ENCODE assay signal across 34 cellular contexts in the genomic region with DNA sequence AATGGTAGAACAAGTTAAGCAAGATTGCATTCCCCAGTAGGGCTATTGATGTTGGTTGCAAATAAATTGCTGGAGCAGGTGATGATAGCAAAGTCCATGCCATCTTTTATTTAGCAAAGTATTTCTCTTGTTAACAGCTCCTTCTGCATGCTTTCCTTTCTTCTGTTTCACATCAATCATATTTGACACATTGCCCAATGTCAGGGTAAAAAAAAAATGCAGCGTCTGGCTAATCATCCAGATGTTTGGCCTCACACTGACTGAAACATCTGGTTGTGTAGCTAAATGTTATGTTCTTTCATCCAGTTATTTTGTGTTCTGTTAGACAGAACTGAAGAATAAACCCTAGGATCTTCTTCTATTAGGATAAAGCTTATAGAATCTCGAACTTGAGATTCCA.
"Had no signal": no experiment of that assay in that cellular context is flagged by ENCODE, and none has a peak within 500 bp of the region (broad histone marks: within the 10 kb centered on the region; RNA-seq: fewer than 3 reads in every experiment).

No MANE protein-coding gene starts in this region.

- H3K4me1 Mint-ChIP-seq: activated naive CD8-positive, alpha-beta T cell treated with anti-CD3 and anti-CD28 coated beads for 36 hours; immature natural killer cell; memory B cell; natural killer cell; stimulated activated memory B cell treated with anti-CD40 and anti-IgM and Interleukin-4, amounts not matched to agents 10 μg/mL and 1 μg/mL and 100 μg/mL, for 72 hours had no signal

- H3K9me3 Mint-ChIP-seq: activated naive CD8-positive, alpha-beta T cell treated with anti-CD3 and anti-CD28 coated beads for 36 hours; brain; T-helper 2 cell treated with Interferon-gamma antibody and Interleukin-4, amounts not matched to agents 5 μg/mL and 100 μg/mL, for 36 hours had no signal

- H3K4me3 Mint-ChIP-seq: activated naive CD8-positive, alpha-beta T cell treated with anti-CD3 and anti-CD28 coated beads for 36 hours; brain; immature natural killer cell; memory B cell; natural killer cell; stimulated activated memory B cell treated with anti-CD40 and anti-IgM and Interleukin-4, amounts not matched to agents 10 μg/mL and 1 μg/mL and 100 μg/mL, for 72 hours; T-helper 2 cell treated with Interferon-gamma antibody and Interleukin-4, amounts not matched to agents 5 μg/mL and 100 μg/mL, for 36 hours had no signal

- H3K27ac Mint-ChIP-seq: activated naive CD8-positive, alpha-beta T cell treated with anti-CD3 and anti-CD28 coated beads for 36 hours; brain; immature natural killer cell; memory B cell; natural killer cell; stimulated activated memory B cell treated with anti-CD40 and anti-IgM and Interleukin-4, amounts not matched to agents 10 μg/mL and 1 μg/mL and 100 μg/mL, for 72 hours; T-helper 2 cell treated with Interferon-gamma antibody and Interleukin-4, amounts not matched to agents 5 μg/mL and 100 μg/mL, for 36 hours had no signal

- DNase-seq: activated CD4-positive, alpha-beta T cell treated with anti-CD3 and anti-CD28 coated beads for 4 hours; activated CD4-positive, alpha-beta T cell treated with anti-CD3 and anti-CD28 coated beads, Interleukin-2, amount 50 U/mL, for 4 hours; activated CD4-positive, CD25-positive, alpha-beta regulatory T cell; activated effector memory CD4-positive, alpha-beta T cell treated with Interleukin-2 at 50 U/mL for 16 hours; activated naive CD4-positive, alpha-beta T cell treated with Interleukin-2 at 50 U/mL for 16 hours; activated naive CD8-positive, alpha-beta T cell treated with anti-CD3 and anti-CD28 coated beads for 36 hours; activated T-cell treated with anti-CD3 and anti-CD28 coated beads for 4 hours; adrenal gland; dorsolateral prefrontal cortex; effector memory CD4-positive, alpha-beta T cell; foreskin fibroblast; heart left ventricle; hypothalamus; immature natural killer cell; kidney; left colon; natural killer cell; posterior cingulate gyrus; right lobe of liver; stimulated activated CD4-positive, alpha-beta T cell treated with anti-CD3 and anti-CD28 coated beads, Interleukin-1b, Interleukin-23, amount 100 ng/mL, for 48 hours; stimulated activated CD4-positive, alpha-beta T cell treated with anti-CD3 and anti-CD28 coated beads, Interleukin-4, amount 100 ng/mL, for 4 hours; stimulated activated CD8-positive, alpha-beta memory T cell treated with anti-CD3 and anti-CD28 coated beads, Interleukin-4, amount 100 ng/mL, for 48 hours; stomach; T-helper 1 cell; thyroid gland; upper lobe of right lung had no signal

- H3K27me3 Mint-ChIP-seq: activated naive CD8-positive, alpha-beta T cell treated with anti-CD3 and anti-CD28 coated beads for 36 hours; brain; memory B cell; stimulated activated memory B cell treated with anti-CD40 and anti-IgM and Interleukin-4, amounts not matched to agents 10 μg/mL and 1 μg/mL and 100 μg/mL, for 72 hours had no signal

- ATAC-seq: esophagus mucosa; heart left ventricle; left colon; natural killer cell; right lobe of liver; stimulated activated memory B cell treated with anti-CD40 and anti-IgM and Interleukin-4, amounts not matched to agents 10 μg/mL and 1 μg/mL and 100 μg/mL, for 72 hours; upper lobe of right lung had no signal

- H3K36me3 Mint-ChIP-seq: activated naive CD8-positive, alpha-beta T cell treated with anti-CD3 and anti-CD28 coated beads for 36 hours; immature natural killer cell; memory B cell; natural killer cell; stimulated activated memory B cell treated with anti-CD40 and anti-IgM and Interleukin-4, amounts not matched to agents 10 μg/mL and 1 μg/mL and 100 μg/mL, for 72 hours had no signal

- H3K4me3 ChIP-seq: adrenal gland, ascending aorta, coronary artery, dorsolateral prefrontal cortex, heart left ventricle, right lobe of liver, skin epidermis, stomach, thyroid gland, upper lobe of right lung had no signal
